ENCODE assay signal across 8 cellular contexts in the genomic region with DNA sequence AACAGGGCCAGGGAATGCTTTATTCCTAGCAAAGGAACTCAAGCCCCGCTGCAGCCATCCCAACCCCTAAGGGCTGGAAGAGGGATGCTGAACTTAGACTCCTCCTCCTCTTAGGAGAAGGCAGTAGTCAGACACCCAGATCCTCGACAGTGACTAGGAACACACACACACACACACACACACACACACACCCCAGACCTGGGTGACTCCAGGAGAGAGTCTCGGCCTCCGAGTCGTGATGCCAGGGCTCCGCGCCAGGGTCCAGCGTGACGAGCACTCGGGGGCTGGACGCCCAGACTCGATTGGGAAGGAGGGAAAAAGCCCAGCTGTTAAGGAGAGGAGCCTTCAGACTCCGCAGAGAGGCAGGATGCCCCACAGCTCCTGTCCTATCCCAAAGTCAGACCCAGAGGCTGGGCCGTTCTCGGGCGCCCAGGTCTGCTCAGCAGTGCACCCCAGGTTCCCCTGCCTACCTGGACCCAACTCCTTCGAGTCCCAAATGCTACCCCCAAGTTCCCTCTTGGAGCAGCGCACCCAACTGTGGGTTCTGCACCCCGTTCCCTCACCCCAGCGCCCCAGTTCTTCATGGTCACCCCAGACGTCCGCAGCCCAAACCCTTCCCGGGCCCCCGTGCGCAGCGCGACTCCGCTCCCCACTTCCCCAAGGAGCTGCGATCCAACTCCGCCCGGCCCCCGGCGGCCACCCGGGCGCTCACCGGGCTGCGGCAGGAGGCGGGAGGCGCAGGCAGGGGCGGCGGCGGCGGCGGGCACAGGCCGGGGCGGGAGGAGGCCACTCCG. TPM values are rescaled to one million over a fixed set of nuclear protein-coding genes. Genes with fewer than 3 reads are reported as not detected.
DNase-seq lines count a peak whose midpoint lies in the region; ATAC-seq and TF ChIP-seq lines count a peak whose summit lies in the region.

No MANE protein-coding gene starts in this region.

- H3K4me1 ChIP-seq in DOHH2 (ENCODE audit: control insufficient read depth, low read length) = peaks cover 58% of the 10 kb centered on the region

- H3K9me3 Mint-ChIP-seq in neural crest cell = no peaks in the 10 kb centered on the region

- H3K4me2 ChIP-seq in DOHH2 (ENCODE audit: low read length) = peak overlapping the region; percentile 84

- H4K20me1 ChIP-seq in DOHH2 (ENCODE audit: control insufficient read depth, insufficient read depth, low read depth, low read length) = no peaks in the 10 kb centered on the region

- H3K4me1 Mint-ChIP-seq in neural crest cell = peaks cover 78% of the 10 kb centered on the region

- H3K36me3 Mint-ChIP-seq in neural crest cell (ENCODE audit: low read depth) = no peaks in the 10 kb centered on the region

- peaks cover 17% of the 10 kb centered on the region for H3K36me3 ChIP-seq in DOHH2 (ENCODE audit: control insufficient read depth, low read length)

- DNase-seq in HCEC 1CT = peak; percentile 41
- peak; percentile 44 for DNase-seq in fibroblast of peridontal ligament (ENCODE audit: extremely low read depth)
- DNase-seq in neural crest cell (ENCODE audit: low read depth, low spot score) = no peak
- no peak for DNase-seq in NCI-H1694 treated with DMSO at 0.1 percent for 48 hours (lab: John Stamatoyannopoulos, UW)

- peak overlapping the region; percentile 89 for H3K4me3 ChIP-seq in DOHH2 (ENCODE audit: low read length)

- H3K9me2 ChIP-seq in DOHH2 (replicated peaks; ENCODE audit: control insufficient read depth, low read length) = no peaks in the 10 kb centered on the region

- H3K27me3 ChIP-seq in DOHH2 (ENCODE audit: control insufficient read depth, low read length) = no peaks in the 10 kb centered on the region

- H3K4me3 Mint-ChIP-seq in neural crest cell = peak overlapping the region; percentile 95

- peak overlapping the region; percentile 88 for H3K27ac Mint-ChIP-seq in neural crest cell (ENCODE audit: unreplicated experiment)

- H3K9me3 ChIP-seq in DOHH2 (ENCODE audit: control insufficient read depth, insufficient read depth, low read length) = no peaks in the 10 kb centered on the region

- H3F3A ChIP-seq in DOHH2 (ENCODE audit: control insufficient read depth, insufficient read depth) = peaks cover 17% of the 10 kb centered on the region

- TF ChIP-seq CTCF in DOHH2 (IDR thresholded peaks at IDR 0.05; ENCODE audit: low read depth, low read length, poor library complexity, severe bottlenecking) = no peak
- no peak for TF ChIP-seq CTCF in VCaP (conservative IDR thresholded peaks at IDR 0.05)
- TF ChIP-seq CTCF in neural crest cell (conservative IDR thresholded peaks at IDR 0.05) = no peak

- H3K27ac ChIP-seq in DOHH2 (ENCODE audit: low read depth, low read length) = peak overlapping the region; percentile 87
- peak overlapping the region; percentile 86 for H3K27ac ChIP-seq in VCaP

- H3K79me2 ChIP-seq in DOHH2 (ENCODE audit: control insufficient read depth, low read length) = peaks cover 36% of the 10 kb centered on the region

- H3K27me3 Mint-ChIP-seq in neural crest cell (ENCODE audit: low read depth) = peaks cover 2% of the 10 kb centered on the region

- ATAC-seq in HG03196 (IDR thresholded peaks at IDR 0.05; ENCODE audit: unreplicated experiment) (no peak), GM21825 (IDR thresholded peaks at IDR 0.05; ENCODE audit: unreplicated experiment) (no peak)

RNA-seq across cellular contexts. Expression of a gene that starts 0.4 kb away (rescaled TPM):
- total RNA-seq in neural crest cell = 18.0 and 23.0 TPM in 2 replicates

RNA-seq across cellular contexts. Expression of a gene that starts 52.6 kb away (rescaled TPM):
- total RNA-seq in neural crest cell = 95.8 and 96.6 TPM in 2 replicates

Comparison
In these comparisons a context has a peak if more than half of its experiments do, and no peak if none do; other contexts are left out.
1. DNase-seq: peak in HCEC 1CT (single experiment) and fibroblast of peridontal ligament (single experiment); none in neural crest cell (single experiment) and NCI-H1694 treated with DMSO at 0.1 percent for 48 hours (single experiment).